ENCODE assay signal across 10 cellular contexts in the genomic region with DNA sequence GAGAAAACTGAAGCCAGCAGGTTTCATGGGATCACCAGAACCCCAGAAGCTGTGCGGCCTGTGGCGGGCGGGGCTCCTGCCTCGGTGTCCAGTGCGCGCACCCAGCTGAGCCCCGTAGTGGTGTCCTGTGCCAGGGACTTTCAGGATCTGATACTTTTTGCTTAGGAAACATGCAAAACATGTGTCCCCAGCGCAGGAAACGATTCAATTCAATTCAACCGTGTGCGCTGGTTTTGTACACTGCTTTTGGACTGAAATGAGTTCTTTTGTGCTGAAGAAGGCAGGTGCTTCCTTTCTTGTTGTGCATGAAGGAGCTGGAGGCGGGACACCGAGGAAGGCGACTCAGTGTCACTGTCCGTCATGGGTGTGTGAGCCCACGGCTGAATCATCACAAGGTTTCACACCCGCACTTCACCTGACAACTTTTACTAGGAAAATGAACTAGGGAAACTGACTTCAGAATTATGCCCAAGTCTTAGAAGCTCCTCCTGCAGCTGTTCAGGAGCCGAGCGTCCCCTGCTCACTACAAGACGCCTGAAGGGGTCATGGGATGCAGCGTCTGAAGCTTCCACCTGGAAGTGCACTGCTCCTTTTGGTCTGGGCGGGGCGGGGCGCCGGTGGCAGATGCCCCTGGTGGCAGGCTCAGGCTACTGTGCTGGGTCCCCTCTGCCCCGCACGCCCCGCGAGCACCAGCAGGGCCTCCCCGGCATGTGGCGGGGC. TPM values are rescaled to one million over a fixed set of nuclear protein-coding genes. Genes with fewer than 3 reads are reported as not detected.
DNase-seq lines count a peak whose midpoint lies in the region; ATAC-seq and TF ChIP-seq lines count a peak whose summit lies in the region.
"Had no signal": no experiment of that assay in that cellular context is flagged by ENCODE, and none has a peak within 500 bp of the region (broad histone marks: within the 10 kb centered on the region; RNA-seq: fewer than 3 reads in every experiment).

No MANE protein-coding gene starts in this region.

- peak; percentile 69 for ATAC-seq in HG02885 (IDR thresholded peaks at IDR 0.05; ENCODE audit: poor library complexity, unreplicated experiment)

- H3K4me3 Mint-ChIP-seq in activated T-helper 1 cell treated with anti-CD3 and anti-CD28 coated beads, Interleukin-12 subunit alpha, Interleukin-12 subunit beta, Interleukin-2, Interleukin-4 antibody, amounts not matched to agents 30 ng/mL and 10 ng/mL and 1 ng/mL, durations not matched to agents 14 hours and 24 hours and 36 hours: no peak overlapping the region

- peaks cover 41% of the 10 kb centered on the region for H3K36me3 Mint-ChIP-seq in activated T-helper 1 cell treated with anti-CD3 and anti-CD28 coated beads, Interleukin-12 subunit alpha, Interleukin-12 subunit beta, Interleukin-2, Interleukin-4 antibody, amounts not matched to agents 30 ng/mL and 10 ng/mL and 1 ng/mL, durations not matched to agents 14 hours and 24 hours and 36 hours (ENCODE audit: low read depth)

- TF ChIP-seq CTCF in foreskin fibroblast (IDR thresholded peaks at IDR 0.05; ENCODE audit: low read depth, low read length): no peak

- peak overlapping the region; percentile 23 for H3K27ac Mint-ChIP-seq in activated T-helper 1 cell treated with anti-CD3 and anti-CD28 coated beads, Interleukin-12 subunit alpha, Interleukin-12 subunit beta, Interleukin-2, Interleukin-4 antibody, amounts not matched to agents 30 ng/mL and 10 ng/mL and 1 ng/mL, durations not matched to agents 14 hours and 24 hours and 36 hours

- no peak overlapping the region for H3K4me3 ChIP-seq in foreskin fibroblast (ENCODE audit: low read depth in 1 of 2, low read length in 2 of 2)

- no peaks in the 10 kb centered on the region for H3K9me3 Mint-ChIP-seq in activated T-helper 1 cell treated with anti-CD3 and anti-CD28 coated beads, Interleukin-12 subunit alpha, Interleukin-12 subunit beta, Interleukin-2, Interleukin-4 antibody, amounts not matched to agents 30 ng/mL and 10 ng/mL and 1 ng/mL, durations not matched to agents 14 hours and 24 hours and 36 hours

- peaks cover 44% of the 10 kb centered on the region for H3K4me1 Mint-ChIP-seq in activated T-helper 1 cell treated with anti-CD3 and anti-CD28 coated beads, Interleukin-12 subunit alpha, Interleukin-12 subunit beta, Interleukin-2, Interleukin-4 antibody, amounts not matched to agents 30 ng/mL and 10 ng/mL and 1 ng/mL, durations not matched to agents 14 hours and 24 hours and 36 hours (ENCODE audit: low read depth)

- no peaks in the 10 kb centered on the region for H3K27me3 Mint-ChIP-seq in activated T-helper 1 cell treated with anti-CD3 and anti-CD28 coated beads, Interleukin-12 subunit alpha, Interleukin-12 subunit beta, Interleukin-2, Interleukin-4 antibody, amounts not matched to agents 30 ng/mL and 10 ng/mL and 1 ng/mL, durations not matched to agents 14 hours and 24 hours and 36 hours (ENCODE audit: insufficient read depth)

- intact Hi-C loops in activated T-helper 1 cell treated with anti-CD3 and anti-CD28 coated beads, Interleukin-12 subunit alpha, Interleukin-12 subunit beta, Interleukin-2, Interleukin-4 antibody, amounts not matched to agents 30 ng/mL and 10 ng/mL and 1 ng/mL, durations not matched to agents 14 hours and 24 hours and 36 hours (cut with micrococcal nuclease): no loop called here

- DNase-seq in stimulated activated CD4-positive, alpha-beta T cell treated with anti-CD3 and anti-CD28 coated beads, Interleukin-15, amount 100 ng/mL, for 48 hours (ENCODE audit: low read depth in 2 of 2): peak; percentile 28 to 49
- no peak for DNase-seq in stimulated activated CD4-positive, alpha-beta T cell treated with anti-CD3 and anti-CD28 coated beads, Interleukin-4, amount 100 ng/mL, for 1 hour
- DNase-seq in activated T-helper 1 cell treated with anti-CD3 and anti-CD28 coated beads, Interleukin-12 subunit alpha, Interleukin-12 subunit beta, Interleukin-2, Interleukin-4 antibody, amounts not matched to agents 30 ng/mL and 10 ng/mL and 1 ng/mL, durations not matched to agents 14 hours and 24 hours and 36 hours (ENCODE audit: low spot score): no peak
- DNase-seq in foreskin fibroblast (no peak), amygdala (lab: John Stamatoyannopoulos, UW) (no peak), NCI-H146 (lab: John Stamatoyannopoulos, UW) (no peak), NCI-H1694 (lab: John Stamatoyannopoulos, UW) (no peak)
- DNase-seq: NCI-H510A treated with DMSO at 0.1 percent for 48 hours; stimulated activated naive CD4-positive, alpha-beta T cell had no signal

RNA-seq across cellular contexts. Expression of a gene that starts 31.4 kb away (rescaled TPM):
- not detected in 2 replicates for total RNA-seq in activated T-helper 1 cell treated with anti-CD3 and anti-CD28 coated beads, Interleukin-12 subunit alpha, Interleukin-12 subunit beta, Interleukin-2, Interleukin-4 antibody, amounts not matched to agents 30 ng/mL and 10 ng/mL and 1 ng/mL, durations not matched to agents 14 hours and 24 hours and 36 hours

Comparison
In these comparisons a context has a peak if more than half of its experiments do, and no peak if none do; other contexts are left out.
1. DNase-seq: peak in stimulated activated CD4-positive, alpha-beta T cell treated with anti-CD3 and anti-CD28 coated beads, Interleukin-15, amount 100 ng/mL, for 48 hours (2 of 2); none in stimulated activated CD4-positive, alpha-beta T cell treated with anti-CD3 and anti-CD28 coated beads, Interleukin-4, amount 100 ng/mL, for 1 hour (single experiment), activated T-helper 1 cell treated with anti-CD3 and anti-CD28 coated beads, Interleukin-12 subunit alpha, Interleukin-12 subunit beta, Interleukin-2, Interleukin-4 antibody, amounts not matched to agents 30 ng/mL and 10 ng/mL and 1 ng/mL, durations not matched to agents 14 hours and 24 hours and 36 hours (single experiment), foreskin fibroblast (0 of 2), amygdala (0 of 56), NCI-H146 (single experiment) and NCI-H1694 (single experiment).